In genomic region chr20:9139106-9139808, GRCh38 we compare ENCODE assay signal across 17 cellular contexts.
"Had no signal": no experiment of that assay in that cellular context is flagged by ENCODE, and none has a peak within 500 bp of the region (broad histone marks: within the 10 kb centered on the region; RNA-seq: fewer than 3 reads in every experiment).

No MANE protein-coding gene starts in this region.

- H3K4me3 Mint-ChIP-seq: activated naive CD4-positive, alpha-beta T cell treated with anti-CD3 and anti-CD28 coated beads for 36 hours; activated naive CD8-positive, alpha-beta T cell treated with anti-CD3 and anti-CD28 coated beads, Interleukin-2, amount 50 U/mL, for 24 hours; dendritic cell treated with granulocyte-macrophage colony-stimulating factor and Interleukin-4, amounts not matched to agents 40 ng/mL and 50 ng/mL, for 4 days; stimulated activated effector memory CD8-positive, alpha-beta T cell treated with anti-CD3 and anti-CD28 coated beads, Interleukin-12 subunit alpha, Interleukin-12 subunit beta, amount 100 ng/mL, for 72 hours had no signal

- H3K4me1 ChIP-seq: pancreas had no signal

- H3K36me3 Mint-ChIP-seq: naive B cell; stimulated activated effector memory CD8-positive, alpha-beta T cell treated with anti-CD3 and anti-CD28 coated beads, Interleukin-12 subunit alpha, Interleukin-12 subunit beta, amount 100 ng/mL, for 72 hours had no signal

- ATAC-seq: activated naive CD8-positive, alpha-beta T cell treated with anti-CD3 and anti-CD28 coated beads, Interleukin-2, amount 50 U/mL, for 24 hours; stimulated activated effector memory CD8-positive, alpha-beta T cell treated with anti-CD3 and anti-CD28 coated beads, Interleukin-12 subunit alpha, Interleukin-12 subunit beta, amount 100 ng/mL, for 72 hours had no signal

- DNase-seq: activated CD4-positive, alpha-beta T cell treated with anti-CD3 and anti-CD28 coated beads, Interleukin-2, amount 50 U/mL, for 48 hours; activated naive CD4-positive, alpha-beta T cell treated with anti-CD3 and anti-CD28 coated beads for 36 hours; activated naive CD8-positive, alpha-beta T cell treated with anti-CD3 and anti-CD28 coated beads, Interleukin-2, amount 50 U/mL, for 24 hours; cerebellar nuclear complex; effector memory CD4-positive, alpha-beta T cell; foreskin melanocyte; head of caudate nucleus; left cardiac atrium; mammary epithelial cell; naive B cell; pancreas; T-helper 2 cell had no signal

- H3K4me3 ChIP-seq: pancreas, thoracic aorta had no signal

- H3K27me3 ChIP-seq: pancreas had no signal

- H3K9me3 ChIP-seq: pancreas, thoracic aorta had no signal

- H3K27ac Mint-ChIP-seq: activated naive CD4-positive, alpha-beta T cell treated with anti-CD3 and anti-CD28 coated beads for 36 hours; activated naive CD8-positive, alpha-beta T cell treated with anti-CD3 and anti-CD28 coated beads, Interleukin-2, amount 50 U/mL, for 24 hours; activated T-helper 2 cell treated with anti-CD3 and anti-CD28 coated beads, Interferon-gamma antibody, Interleukin-2, Interleukin-4, amounts not matched to agents 10 μg/mL and 5 μg/mL and 100 μg/mL, durations not matched to agents 14 hours and 24 hours and 36 hours; dendritic cell treated with granulocyte-macrophage colony-stimulating factor and Interleukin-4, amounts not matched to agents 40 ng/mL and 50 ng/mL, for 4 days; naive B cell; stimulated activated effector memory CD8-positive, alpha-beta T cell treated with anti-CD3 and anti-CD28 coated beads, Interleukin-12 subunit alpha, Interleukin-12 subunit beta, amount 100 ng/mL, for 72 hours had no signal

- H3K4me1 Mint-ChIP-seq: activated naive CD8-positive, alpha-beta T cell treated with anti-CD3 and anti-CD28 coated beads, Interleukin-2, amount 50 U/mL, for 24 hours; naive B cell; stimulated activated effector memory CD8-positive, alpha-beta T cell treated with anti-CD3 and anti-CD28 coated beads, Interleukin-12 subunit alpha, Interleukin-12 subunit beta, amount 100 ng/mL, for 72 hours had no signal

- H3K36me3 ChIP-seq: pancreas, thoracic aorta had no signal

- FAIRE-seq: pancreas had no signal

- H3K27ac ChIP-seq: pancreas, thoracic aorta, VCaP had no signal

- H3K27me3 Mint-ChIP-seq: activated naive CD8-positive, alpha-beta T cell treated with anti-CD3 and anti-CD28 coated beads, Interleukin-2, amount 50 U/mL, for 24 hours; dendritic cell treated with granulocyte-macrophage colony-stimulating factor and Interleukin-4, amounts not matched to agents 40 ng/mL and 50 ng/mL, for 4 days; naive B cell had no signal
